ENCODE assay signal across 8 cellular contexts in the genomic region with DNA sequence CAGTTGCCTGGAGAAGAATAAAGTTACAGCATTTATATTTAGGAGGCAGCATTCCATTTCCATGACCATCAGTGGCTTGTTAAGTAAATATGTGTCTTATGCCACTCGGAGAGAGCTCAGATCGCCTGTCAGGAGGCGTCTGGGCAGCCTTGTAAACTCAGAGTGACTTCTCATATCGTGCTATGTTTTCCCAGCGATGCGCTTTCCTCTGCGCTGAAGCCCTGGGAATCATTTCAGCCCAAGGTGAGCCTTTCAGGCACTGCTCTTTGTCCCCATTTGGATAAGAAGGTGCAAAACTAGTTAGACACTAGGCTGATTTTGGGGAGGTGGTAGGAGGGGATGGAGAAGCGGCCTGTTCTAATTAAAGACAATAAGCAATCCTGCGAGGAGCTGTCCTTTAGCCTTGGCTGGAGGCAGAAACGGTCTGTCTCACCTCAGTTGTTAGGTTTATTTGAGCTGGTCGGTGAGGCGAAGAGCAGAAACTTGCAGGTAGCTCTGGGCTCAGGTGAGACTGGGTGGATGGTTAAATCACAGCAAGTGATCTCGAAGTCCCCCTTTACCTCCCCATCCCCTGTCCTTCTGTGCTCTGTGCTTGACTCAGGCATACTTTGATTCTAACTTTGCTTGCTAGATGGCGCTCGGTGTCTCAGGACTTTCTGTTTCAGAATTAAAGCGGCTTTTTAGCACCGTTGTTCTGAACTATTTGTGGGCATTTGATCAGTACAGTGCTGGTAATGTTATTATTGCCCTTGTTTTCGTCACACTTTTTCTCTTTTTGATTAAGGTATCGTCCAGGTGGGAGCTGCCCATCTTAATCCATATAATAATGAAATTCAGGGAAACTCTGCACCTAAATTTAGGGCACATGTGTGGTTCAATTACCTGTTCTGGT. TPM values are rescaled to one million over a fixed set of nuclear protein-coding genes. Genes with fewer than 3 reads are reported as not detected.
DNase-seq lines count a peak whose midpoint lies in the region; ATAC-seq, FAIRE-seq and TF ChIP-seq lines count a peak whose summit lies in the region.

No MANE protein-coding gene starts in this region.

- peaks cover 6% of the 10 kb centered on the region for H3K27me3 ChIP-seq in SK-N-SH (ENCODE audit: insufficient read depth)
- no peaks in the 10 kb centered on the region for H3K27me3 ChIP-seq in neuron (ENCODE audit: insufficient read depth, low read length)

- POLR2A ChIA-PET in SK-N-SH (lab: Yijun Ruan, JAX) = interaction anchor here (1.0 kb wide), 1 partner anchor 287 kb away, joined by 4 read pairs; no protein-coding TSS in a partner anchor

- DNase-seq in SIG-M5 treated with dmso at 0.1 percent for 504 hours (lab: John Stamatoyannopoulos, UW; ENCODE audit: unreplicated experiment) (peak; percentile 65), SIG-M5 (lab: John Stamatoyannopoulos, UW) (no peak), HTR-8/SVneo (ENCODE audit: insufficient read length, low spot score) (peak; percentile 33), SK-N-SH (peak; percentile 64), fibroblast of gingiva (ENCODE audit: low read depth) (peak; percentile 48), NCI-H1048 (lab: John Stamatoyannopoulos, UW) (no peak)

- H3K36me3 ChIP-seq in SK-N-SH (replicated peaks in 1 of 2; ENCODE audit: control insufficient read depth in 1 of 2, insufficient read depth in 2 of 2, low read length in 1 of 2) = no peaks in the 10 kb centered on the region
- peaks cover 9% of the 10 kb centered on the region for H3K36me3 ChIP-seq in neuron (ENCODE audit: insufficient read depth, low read length)

- H3K4me3 ChIP-seq in SK-N-SH (ENCODE audit: low read depth in 2 of 2, low read length in 1 of 2) (peak overlapping the region in 1 of 2 experiments; percentile 26; a peak in 2 of 4 replicates), neuron (ENCODE audit: low read length) (peak overlapping the region; percentile 93)

- TF ChIP-seq EP300 in SK-N-SH (IDR thresholded peaks at IDR 0.05; ENCODE audit: borderline replicate concordance in 1 of 2, low read depth in 1 of 2, low read length in 1 of 2) = no peak

- peak overlapping the region; percentile 77 for H3K4me2 ChIP-seq in SK-N-SH

- no peaks in the 10 kb centered on the region for H3K9me2 ChIP-seq in SK-N-SH

- no peaks in the 10 kb centered on the region for H4K20me1 ChIP-seq in SK-N-SH (ENCODE audit: insufficient read depth)

- peak; percentile 85 for TF ChIP-seq RAD21 in SK-N-SH (IDR thresholded peaks at IDR 0.05; ENCODE audit: low read length)

- H2AFZ ChIP-seq in SK-N-SH (ENCODE audit: low read depth) (no peak overlapping the region), neuron (ENCODE audit: low read depth, low read length) (no peak overlapping the region)

- WGBS in SK-N-SH (ENCODE audit: low lambda C conversion rate) = 35% methylated on average over 19 of the region's 19 CpGs

- H3K9ac ChIP-seq in SK-N-SH = no peak overlapping the region; the same call in 1 of the 2 replicates

- H3K4me1 ChIP-seq in SK-N-SH (ENCODE audit: control insufficient read depth in 1 of 2, insufficient read depth in 2 of 2, low read depth in 1 of 2, low read length in 1 of 2) (peaks cover 0 to 14% of the 10 kb centered on the region in 2 experiments; a peak in 3 of 4 replicates), neuron (ENCODE audit: insufficient read depth, low read length) (peaks cover 88% of the 10 kb centered on the region)

- TF ChIP-seq CTCF in SK-N-SH (IDR thresholded peaks at IDR 0.05) = peak; percentile 71

- H3K79me2 ChIP-seq in SK-N-SH (ENCODE audit: insufficient read depth) = no peaks in the 10 kb centered on the region

- H3K9me3 ChIP-seq in SK-N-SH (no peaks in the 10 kb centered on the region), neuron (ENCODE audit: low read length) (no peaks in the 10 kb centered on the region)

- H3F3A ChIP-seq in SK-N-SH (replicated peaks; ENCODE audit: insufficient read depth) = peaks cover 17% of the 10 kb centered on the region

- peak overlapping the region in 1 of 2 experiments; percentile 48; a peak in 2 of 4 replicates for H3K27ac ChIP-seq in SK-N-SH (ENCODE audit: low read depth in 2 of 2, low read length in 1 of 2)

- FAIRE-seq in HTR-8/SVneo (lab: Jason Lieb, UNC) = peak; percentile 57

- ATAC-seq in GM21360 (IDR thresholded peaks at IDR 0.05; ENCODE audit: unreplicated experiment) = peak; percentile 83

- CTCF ChIA-PET in SK-N-SH (lab: Yijun Ruan, JAX) = interaction anchor here (0.6 to 3.4 kb wide), 39 partner anchors 8 to 1287 kb away, joined by 3 to 43 read pairs (median 4); a partner anchor contains a TSS

TF ChIP-seq in SK-N-SH, 30 proteins besides CTCF, POLR2A, EP300 and RAD21 (continues in another document):
- no peak for TF ChIP-seq YY1 (IDR thresholded peaks at IDR 0.05; ENCODE audit: low read depth)
- no peak for TF ChIP-seq GATA2 (CRISPR knock-in tag; IDR thresholded peaks at IDR 0.05)
- TF ChIP-seq, protein P1, sequence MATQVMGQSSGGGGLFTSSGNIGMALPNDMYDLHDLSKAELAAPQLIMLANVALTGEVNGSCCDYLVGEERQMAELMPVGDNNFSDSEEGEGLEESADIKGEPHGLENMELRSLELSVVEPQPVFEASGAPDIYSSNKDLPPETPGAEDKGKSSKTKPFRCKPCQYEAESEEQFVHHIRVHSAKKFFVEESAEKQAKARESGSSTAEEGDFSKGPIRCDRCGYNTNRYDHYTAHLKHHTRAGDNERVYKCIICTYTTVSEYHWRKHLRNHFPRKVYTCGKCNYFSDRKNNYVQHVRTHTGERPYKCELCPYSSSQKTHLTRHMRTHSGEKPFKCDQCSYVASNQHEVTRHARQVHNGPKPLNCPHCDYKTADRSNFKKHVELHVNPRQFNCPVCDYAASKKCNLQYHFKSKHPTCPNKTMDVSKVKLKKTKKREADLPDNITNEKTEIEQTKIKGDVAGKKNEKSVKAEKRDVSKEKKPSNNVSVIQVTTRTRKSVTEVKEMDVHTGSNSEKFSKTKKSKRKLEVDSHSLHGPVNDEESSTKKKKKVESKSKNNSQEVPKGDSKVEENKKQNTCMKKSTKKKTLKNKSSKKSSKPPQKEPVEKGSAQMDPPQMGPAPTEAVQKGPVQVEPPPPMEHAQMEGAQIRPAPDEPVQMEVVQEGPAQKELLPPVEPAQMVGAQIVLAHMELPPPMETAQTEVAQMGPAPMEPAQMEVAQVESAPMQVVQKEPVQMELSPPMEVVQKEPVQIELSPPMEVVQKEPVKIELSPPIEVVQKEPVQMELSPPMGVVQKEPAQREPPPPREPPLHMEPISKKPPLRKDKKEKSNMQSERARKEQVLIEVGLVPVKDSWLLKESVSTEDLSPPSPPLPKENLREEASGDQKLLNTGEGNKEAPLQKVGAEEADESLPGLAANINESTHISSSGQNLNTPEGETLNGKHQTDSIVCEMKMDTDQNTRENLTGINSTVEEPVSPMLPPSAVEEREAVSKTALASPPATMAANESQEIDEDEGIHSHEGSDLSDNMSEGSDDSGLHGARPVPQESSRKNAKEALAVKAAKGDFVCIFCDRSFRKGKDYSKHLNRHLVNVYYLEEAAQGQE (IDR thresholded peaks at IDR 0.05; ENCODE audit: low read depth, low read length) = peak; percentile 43
- TF ChIP-seq CHD2 (IDR thresholded peaks at IDR 0.05; ENCODE audit: low read length, partially characterized antibody) = peak; percentile 16
- no peak for TF ChIP-seq POLR2AphosphoS5 (IDR thresholded peaks at IDR 0.05; ENCODE audit: low read depth, low read length)
- no peak for TF ChIP-seq GABPA (IDR thresholded peaks at IDR 0.05; ENCODE audit: low read depth)
- no peak for TF ChIP-seq MXI1 (IDR thresholded peaks at IDR 0.05; ENCODE audit: low read depth, low read length)
- TF ChIP-seq NRF1 (IDR thresholded peaks at IDR 0.05; ENCODE audit: low read depth, low read length) = no peak
- TF ChIP-seq, protein P2, sequence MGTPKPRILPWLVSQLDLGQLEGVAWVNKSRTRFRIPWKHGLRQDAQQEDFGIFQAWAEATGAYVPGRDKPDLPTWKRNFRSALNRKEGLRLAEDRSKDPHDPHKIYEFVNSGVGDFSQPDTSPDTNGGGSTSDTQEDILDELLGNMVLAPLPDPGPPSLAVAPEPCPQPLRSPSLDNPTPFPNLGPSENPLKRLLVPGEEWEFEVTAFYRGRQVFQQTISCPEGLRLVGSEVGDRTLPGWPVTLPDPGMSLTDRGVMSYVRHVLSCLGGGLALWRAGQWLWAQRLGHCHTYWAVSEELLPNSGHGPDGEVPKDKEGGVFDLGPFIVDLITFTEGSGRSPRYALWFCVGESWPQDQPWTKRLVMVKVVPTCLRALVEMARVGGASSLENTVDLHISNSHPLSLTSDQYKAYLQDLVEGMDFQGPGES (IDR thresholded peaks at IDR 0.05; ENCODE audit: low read depth, low read length) = no peak
- TF ChIP-seq NFIC (IDR thresholded peaks at IDR 0.05; ENCODE audit: borderline replicate concordance) = no peak
- no peak for TF ChIP-seq RFX5 (IDR thresholded peaks at IDR 0.05; ENCODE audit: low read length)
- TF ChIP-seq RXRA (IDR thresholded peaks at IDR 0.05; ENCODE audit: borderline replicate concordance, low read depth) = no peak
- no peak for TF ChIP-seq ELF1 (IDR thresholded peaks at IDR 0.05)
- TF ChIP-seq SIN3A (IDR thresholded peaks at IDR 0.05; ENCODE audit: borderline replicate concordance, low read depth, low read length) = no peak
- no peak for TF ChIP-seq TAF1 (IDR thresholded peaks at IDR 0.05; ENCODE audit: borderline replicate concordance, low read depth, low read length)
- TF ChIP-seq, protein P3, sequence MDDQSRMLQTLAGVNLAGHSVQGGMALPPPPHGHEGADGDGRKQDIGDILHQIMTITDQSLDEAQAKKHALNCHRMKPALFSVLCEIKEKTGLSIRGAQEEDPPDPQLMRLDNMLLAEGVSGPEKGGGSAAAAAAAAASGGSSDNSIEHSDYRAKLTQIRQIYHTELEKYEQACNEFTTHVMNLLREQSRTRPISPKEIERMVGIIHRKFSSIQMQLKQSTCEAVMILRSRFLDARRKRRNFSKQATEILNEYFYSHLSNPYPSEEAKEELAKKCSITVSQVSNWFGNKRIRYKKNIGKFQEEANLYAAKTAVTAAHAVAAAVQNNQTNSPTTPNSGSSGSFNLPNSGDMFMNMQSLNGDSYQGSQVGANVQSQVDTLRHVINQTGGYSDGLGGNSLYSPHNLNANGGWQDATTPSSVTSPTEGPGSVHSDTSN (IDR thresholded peaks at IDR 0.05) = peak; percentile 59
- no peak; the same call in 1 of the 2 replicates for TF ChIP-seq RCOR1 (IDR thresholded peaks at IDR 0.05; ENCODE audit: low read length)
- TF ChIP-seq MEF2A (IDR thresholded peaks at IDR 0.05; ENCODE audit: borderline replicate concordance, low read depth) = no peak
- no peak for TF ChIP-seq EZH2phosphoT487 (IDR thresholded peaks at IDR 0.05; ENCODE audit: borderline replicate concordance, low read depth)

RNA-seq across cellular contexts. Expression of a gene that starts 24.6 kb away (rescaled TPM):
- 40.0 and 47.1 TPM in 2 replicates for polyA plus RNA-seq in SK-N-SH (2012; rRNA removed)
- 24.5 and 41.7 TPM in 2 replicates for polyA plus RNA-seq in SK-N-SH (2012; cell fraction: cytosol; rRNA removed)
- 82.7 and 105 TPM in 2 replicates for polyA plus RNA-seq in SK-N-SH (2012; cell fraction: nucleus; rRNA removed)

RNA-seq across cellular contexts. Expression of a gene that starts 26.6 kb away (rescaled TPM):
- 7.4 and 8.3 TPM in 2 replicates for polyA plus RNA-seq in SK-N-SH (2012; rRNA removed)
- 9.3 and 13.1 TPM in 2 replicates for polyA plus RNA-seq in SK-N-SH (2012; cell fraction: cytosol; rRNA removed)
- polyA plus RNA-seq in SK-N-SH (2012; cell fraction: nucleus; rRNA removed) = 12.3 TPM in 2 replicates

Comparison
In these comparisons a context has a peak if more than half of its experiments do, and no peak if none do; other contexts are left out.
1. DNase-seq: peak in SIG-M5 treated with dmso at 0.1 percent for 504 hours (single experiment), HTR-8/SVneo (single experiment), SK-N-SH (single experiment) and fibroblast of gingiva (single experiment); none in SIG-M5 (single experiment) and NCI-H1048 (single experiment).